Comparison of ENCODE assay signal across 30 cellular contexts in the genomic region with DNA sequence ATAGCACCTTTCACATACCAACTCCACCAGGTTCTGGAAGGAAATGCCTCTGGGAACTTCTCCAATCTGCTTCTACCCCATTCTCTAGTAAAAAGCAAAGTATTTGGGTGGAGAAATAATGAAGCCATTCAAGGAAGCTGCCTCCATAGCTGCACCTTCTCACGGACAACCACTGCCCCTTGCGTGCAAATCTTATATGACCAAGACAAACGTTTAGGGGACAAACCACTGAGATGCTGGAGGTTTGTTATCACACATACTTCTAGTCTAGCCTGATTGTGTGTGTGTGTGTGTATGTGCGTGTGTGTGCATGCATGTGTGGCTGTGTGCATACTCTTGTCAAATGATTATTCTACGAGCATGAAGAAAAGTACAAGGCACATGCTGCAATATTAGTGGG. TPM values are rescaled to one million over a fixed set of nuclear protein-coding genes. Genes with fewer than 3 reads are reported as not detected.
"Had no signal": no experiment of that assay in that cellular context is flagged by ENCODE, and none has a peak within 500 bp of the region (broad histone marks: within the 10 kb centered on the region; RNA-seq: fewer than 3 reads in every experiment).

No MANE protein-coding gene starts in this region.

- FAIRE-seq: kidney, TTC549, urothelium cell line had no signal

- H3K4me1 ChIP-seq: gastroesophageal sphincter, testis, transverse colon had no signal

- H3K36me3 ChIP-seq: cardiac muscle cell, gastroesophageal sphincter, ovary, transverse colon had no signal

- DNase-seq: activated CD4-positive, alpha-beta T cell treated with anti-CD3 and anti-CD28 coated beads for 4 hours; activated CD4-positive, alpha-beta T cell treated with anti-CD3 and anti-CD28 coated beads, Interleukin-2, amount 50 U/mL, for 4 hours; activated naive CD4-positive, alpha-beta T cell treated with Interleukin-2 at 50 U/mL for 16 hours; activated T-cell treated with anti-CD3 and anti-CD28 coated beads for 4 hours; activated T-cell treated with anti-CD3 and anti-CD28 coated beads, Interleukin-2, amount 50 U/mL, for 72 hours; anterior cingulate cortex; cerebellar nuclear complex; dorsolateral prefrontal cortex; effector memory CD4-positive, alpha-beta T cell; immature natural killer cell; kidney; left colon; natural killer cell; retina; stimulated activated naive CD4-positive, alpha-beta T cell; T-helper 1 cell; transverse colon had no signal

- H3K4me2 ChIP-seq: hepatocyte had no signal

- H3K4me3 ChIP-seq: cardiac muscle cell, coronary artery, dorsolateral prefrontal cortex, gastroesophageal sphincter, hepatocyte, ovary, testis, transverse colon had no signal

- H3K27ac ChIP-seq: cardiac muscle cell, coronary artery, dorsolateral prefrontal cortex, hepatocyte, transverse colon, VCaP had no signal

- H2AFZ ChIP-seq: hepatocyte had no signal

- H3K9me3 ChIP-seq: gastroesophageal sphincter, ovary, testis had no signal

- H3K27me3 ChIP-seq: cardiac muscle cell, gastroesophageal sphincter, hepatocyte, ovary, testis, transverse colon had no signal

- ATAC-seq: activated T-cell treated with anti-CD3 and anti-CD28 coated beads, Interleukin-2, amount 50 U/mL, for 72 hours; left colon; natural killer cell had no signal

- H3K79me2 ChIP-seq: hepatocyte had no signal

RNA-seq across cellular contexts. Expression of a gene that starts 6.5 kb away (rescaled TPM):
- total RNA-seq: activated T-cell treated with anti-CD3 and anti-CD28 coated beads, Interleukin-2, amount 50 U/mL, for 72 hours; cardiac muscle cell; epithelial cell of proximal tubule; hepatocyte; kidney; left colon; natural killer cell; ovary; progenitor cell of endocrine pancreas; transverse colon had no signal
- polyA plus RNA-seq: adipose tissue, cardiac muscle cell, hepatocyte, immature natural killer cell, liver had no signal
